5 cellular contexts compared by ENCODE assay signal in the genomic region with DNA sequence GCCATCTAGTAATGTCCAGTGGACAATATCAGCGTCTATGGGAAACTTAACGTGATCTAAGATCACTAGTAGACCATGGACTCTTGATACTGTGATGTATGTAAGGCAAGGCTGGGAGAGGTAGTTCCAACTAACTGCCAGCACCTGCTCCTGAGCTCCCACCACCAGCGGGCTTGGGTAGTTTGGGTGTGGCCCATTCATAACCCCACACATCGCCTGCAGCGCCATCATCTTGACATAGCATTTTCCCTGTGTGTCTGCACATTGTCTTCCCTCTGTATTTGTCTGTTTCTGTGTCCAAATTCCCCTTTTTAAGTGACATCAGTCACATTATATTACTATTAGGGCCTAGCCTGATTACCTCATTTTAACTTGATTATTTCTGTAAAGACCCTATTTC.
"Had no signal": no experiment of that assay in that cellular context is flagged by ENCODE, and none has a peak within 500 bp of the region (broad histone marks: within the 10 kb centered on the region; RNA-seq: fewer than 3 reads in every experiment).

No MANE protein-coding gene starts in this region.

- H3K4me2 ChIP-seq: GM23338 had no signal

- ATAC-seq: GM23338, HepG2, K562 had no signal

- H3K4me3 Mint-ChIP-seq: GM23338, H9 had no signal

- H3K4me3 ChIP-seq: GM23338, K562 had no signal

- DNase-seq: H9, HCEC 1CT had no signal

- H3K27ac Mint-ChIP-seq: GM23338, H9 had no signal
